31 cellular contexts compared by ENCODE assay signal in genomic region chr12:10102322-10102721, GRCh38. TPM values are rescaled to one million over a fixed set of nuclear protein-coding genes. Genes with fewer than 3 reads are reported as not detected.
DNase-seq lines count a peak whose midpoint lies in the region; ATAC-seq and TF ChIP-seq lines count a peak whose summit lies in the region.
"Had no signal": no experiment of that assay in that cellular context is flagged by ENCODE, and none has a peak within 500 bp of the region (broad histone marks: within the 10 kb centered on the region; RNA-seq: fewer than 3 reads in every experiment).

No MANE protein-coding gene starts in this region.

- H3K9me3 Mint-ChIP-seq in activated CD8-positive, alpha-beta T cell treated with anti-CD3 and anti-CD28 coated beads, Interleukin-2, amount 10 ng/mL, durations not matched to agents 7 days and 5 days (ENCODE audit: insufficient read depth): peaks cover 5% of the 10 kb centered on the region
- H3K9me3 Mint-ChIP-seq: activated T-helper 1 cell treated with anti-CD3 and anti-CD28 coated beads, Interleukin-12 subunit alpha, Interleukin-12 subunit beta, Interleukin-2, Interleukin-4 antibody, amounts not matched to agents 30 ng/mL and 10 ng/mL and 1 ng/mL, durations not matched to agents 14 hours and 24 hours and 36 hours; HFFc6 had no signal

- H3K4me1 Mint-ChIP-seq in activated CD8-positive, alpha-beta T cell treated with anti-CD3 and anti-CD28 coated beads, Interleukin-2, amount 10 ng/mL, durations not matched to agents 7 days and 5 days (ENCODE audit: low read depth): peaks cover 7% of the 10 kb centered on the region
- H3K4me1 Mint-ChIP-seq in T-helper 17 cell: no peaks in the 10 kb centered on the region
- H3K4me1 Mint-ChIP-seq: brain, memory B cell, naive B cell had no signal

- H3K4me3 Mint-ChIP-seq in activated CD8-positive, alpha-beta T cell treated with anti-CD3 and anti-CD28 coated beads, Interleukin-2, amount 10 ng/mL, durations not matched to agents 7 days and 5 days: no peak overlapping the region
- H3K4me3 Mint-ChIP-seq in T-helper 17 cell: no peak overlapping the region
- H3K4me3 Mint-ChIP-seq: activated naive CD4-positive, alpha-beta T cell treated with anti-CD3 and anti-CD28 coated beads for 36 hours; activated T-helper 1 cell treated with anti-CD3 and anti-CD28 coated beads, Interleukin-12 subunit alpha, Interleukin-12 subunit beta, Interleukin-2, Interleukin-4 antibody, amounts not matched to agents 30 ng/mL and 10 ng/mL and 1 ng/mL, durations not matched to agents 14 hours and 24 hours and 36 hours; brain; memory B cell; naive B cell; WTC11 had no signal

- H3K4me3 ChIP-seq in right atrium auricular region: no peak overlapping the region
- no peak overlapping the region for H3K4me3 ChIP-seq in lower lobe of right lung
- H3K4me3 ChIP-seq: adrenal gland, suprapubic skin had no signal

- H3K36me3 ChIP-seq in right atrium auricular region (no peaks in the 10 kb centered on the region), lower lobe of right lung (no peaks in the 10 kb centered on the region)
- H3K36me3 ChIP-seq: adrenal gland, suprapubic skin had no signal

- intact Hi-C loops in left cardiac atrium (cut with DNase I): no loop called here
- intact Hi-C loops in lower lobe of right lung (cut with DNase I): no loop called here

- DNase-seq in left cardiac atrium (no peak), right atrium auricular region (ENCODE audit: low spot score) (no peak), SIG-M5 treated with dmso at 0.1 percent for 504 hours (lab: John Stamatoyannopoulos, UW; ENCODE audit: unreplicated experiment) (peak; percentile 92), lower lobe of right lung (no peak), NCI-H146 (lab: John Stamatoyannopoulos, UW) (no peak), T-helper 17 cell (no peak)
- DNase-seq in activated CD8-positive, alpha-beta T cell treated with anti-CD3 and anti-CD28 coated beads, Interleukin-2, amount 10 ng/mL, durations not matched to agents 7 days and 5 days: no peak
- DNase-seq: activated CD4-positive, alpha-beta T cell treated with anti-CD3 and anti-CD28 coated beads, Interleukin-2, amount 50 U/mL, for 48 hours; activated CD8-positive, alpha-beta memory T cell treated with anti-CD3 and anti-CD28 coated beads, Interleukin-2, amount 50 U/mL, for 4 hours; activated naive CD4-positive, alpha-beta T cell treated with anti-CD3 and anti-CD28 coated beads for 36 hours; AML-193; GOT3; HFFc6; Kasumi-1; naive B cell; NCI-H1092; NCI-H1930; NCI-H524 treated with DMSO at 0.1 percent for 48 hours; occipital lobe; stimulated activated naive CD4-positive, alpha-beta T cell; SW 1271 had no signal

- CTCF ChIA-PET in activated CD8-positive, alpha-beta T cell treated with anti-CD3 and anti-CD28 coated beads, Interleukin-2, amount 10 ng/mL, durations not matched to agents 7 days and 5 days (lab: Charles Lee): interaction anchor here (2.0 kb wide), 1 partner anchor 11 kb away, joined by 6 read pairs; no protein-coding TSS in a partner anchor

- H3K27me3 ChIP-seq in right atrium auricular region: no peaks in the 10 kb centered on the region
- no peaks in the 10 kb centered on the region for H3K27me3 ChIP-seq in lower lobe of right lung (ENCODE audit: low read depth)
- H3K27me3 ChIP-seq: adrenal gland, suprapubic skin had no signal

- no peaks in the 10 kb centered on the region for H3K9me3 ChIP-seq in right atrium auricular region
- no peaks in the 10 kb centered on the region for H3K9me3 ChIP-seq in lower lobe of right lung
- no peaks in the 10 kb centered on the region for H3K9me3 ChIP-seq in T-helper 17 cell (ENCODE audit: control insufficient read depth, low read length, poor library complexity, severe bottlenecking)
- H3K9me3 ChIP-seq: suprapubic skin had no signal

- POLR2A ChIA-PET in activated CD8-positive, alpha-beta T cell treated with anti-CD3 and anti-CD28 coated beads, Interleukin-2, amount 10 ng/mL, durations not matched to agents 7 days and 5 days (lab: Charles Lee): no interaction called here

- peaks cover 0 to 14% of the 10 kb centered on the region in 2 donors for H3K4me1 ChIP-seq in right atrium auricular region
- H3K4me1 ChIP-seq in lower lobe of right lung: peaks cover 27% of the 10 kb centered on the region

- H3K27ac Mint-ChIP-seq in activated CD8-positive, alpha-beta T cell treated with anti-CD3 and anti-CD28 coated beads, Interleukin-2, amount 10 ng/mL, durations not matched to agents 7 days and 5 days: no peak overlapping the region
- no peak overlapping the region for H3K27ac Mint-ChIP-seq in T-helper 17 cell
- H3K27ac Mint-ChIP-seq: activated naive CD4-positive, alpha-beta T cell treated with anti-CD3 and anti-CD28 coated beads for 36 hours; activated T-helper 1 cell treated with anti-CD3 and anti-CD28 coated beads, Interleukin-12 subunit alpha, Interleukin-12 subunit beta, Interleukin-2, Interleukin-4 antibody, amounts not matched to agents 30 ng/mL and 10 ng/mL and 1 ng/mL, durations not matched to agents 14 hours and 24 hours and 36 hours; brain; memory B cell; naive B cell; WTC11 had no signal

- no peaks in the 10 kb centered on the region for H3K36me3 Mint-ChIP-seq in activated CD8-positive, alpha-beta T cell treated with anti-CD3 and anti-CD28 coated beads, Interleukin-2, amount 10 ng/mL, durations not matched to agents 7 days and 5 days (ENCODE audit: low read depth)
- peaks cover 3% of the 10 kb centered on the region for H3K36me3 Mint-ChIP-seq in T-helper 17 cell (ENCODE audit: low read depth)
- H3K36me3 Mint-ChIP-seq: brain, memory B cell had no signal

- no peak for TF ChIP-seq CTCF in right atrium auricular region (IDR thresholded peaks at IDR 0.05)
- TF ChIP-seq CTCF in lower lobe of right lung (IDR thresholded peaks at IDR 0.05): no peak

- H3K27me3 Mint-ChIP-seq in activated CD8-positive, alpha-beta T cell treated with anti-CD3 and anti-CD28 coated beads, Interleukin-2, amount 10 ng/mL, durations not matched to agents 7 days and 5 days (ENCODE audit: low read depth): peaks cover 30% of the 10 kb centered on the region
- peaks cover 13% of the 10 kb centered on the region for H3K27me3 Mint-ChIP-seq in T-helper 17 cell

- H3K27ac ChIP-seq in right atrium auricular region (no peak overlapping the region), lower lobe of right lung (no peak overlapping the region)
- H3K27ac ChIP-seq: RWPE1, suprapubic skin had no signal

- ATAC-seq in left cardiac atrium (peak; percentile 38 to 63), lower lobe of right lung (peak; percentile 79 to 81), HG02870 (IDR thresholded peaks at IDR 0.05; ENCODE audit: unreplicated experiment) (no peak), T-helper 17 cell (no peak)
- ATAC-seq in activated CD8-positive, alpha-beta T cell treated with anti-CD3 and anti-CD28 coated beads, Interleukin-2, amount 10 ng/mL, durations not matched to agents 7 days and 5 days: no peak
- ATAC-seq: WTC11 had no signal

RNA-seq across cellular contexts. Expression of gene CLEC1A, which starts 3.5 kb away (rescaled TPM):
- 1 to 10 TPM; 3.9 to 4.6 TPM for total RNA-seq in left cardiac atrium
- 1 to 10 TPM in 1 of 2 donors, under 1 TPM in 1; 0.93 to 2.8 TPM for total RNA-seq in right atrium auricular region
- 9.7 TPM for total RNA-seq in lower lobe of right lung
- not detected for total RNA-seq in activated CD8-positive, alpha-beta T cell treated with anti-CD3 and anti-CD28 coated beads, Interleukin-2, amount 10 ng/mL, durations not matched to agents 7 days and 5 days
- total RNA-seq in T-helper 17 cell: not detected
- total RNA-seq: activated naive CD4-positive, alpha-beta T cell treated with anti-CD3 and anti-CD28 coated beads for 36 hours; activated T-helper 1 cell treated with anti-CD3 and anti-CD28 coated beads, Interleukin-12 subunit alpha, Interleukin-12 subunit beta, Interleukin-2, Interleukin-4 antibody, amounts not matched to agents 30 ng/mL and 10 ng/mL and 1 ng/mL, durations not matched to agents 14 hours and 24 hours and 36 hours; chondrocyte; G401; WTC11 had no signal

RNA-seq across cellular contexts. Expression of gene CLEC7A, which starts 27.7 kb away (rescaled TPM):
- total RNA-seq in left cardiac atrium: 10 to 100 TPM in 1 of 2 donors, 1 to 10 TPM in 1; 7.4 to 10.4 TPM
- 1 to 10 TPM; 4.2 to 7.9 TPM for total RNA-seq in right atrium auricular region
- 79.5 TPM for total RNA-seq in lower lobe of right lung
- total RNA-seq in activated CD8-positive, alpha-beta T cell treated with anti-CD3 and anti-CD28 coated beads, Interleukin-2, amount 10 ng/mL, durations not matched to agents 7 days and 5 days: not detected
- 1 to 10 TPM; 3.2 to 8.2 TPM for total RNA-seq in T-helper 17 cell
- total RNA-seq: activated naive CD4-positive, alpha-beta T cell treated with anti-CD3 and anti-CD28 coated beads for 36 hours; activated T-helper 1 cell treated with anti-CD3 and anti-CD28 coated beads, Interleukin-12 subunit alpha, Interleukin-12 subunit beta, Interleukin-2, Interleukin-4 antibody, amounts not matched to agents 30 ng/mL and 10 ng/mL and 1 ng/mL, durations not matched to agents 14 hours and 24 hours and 36 hours; chondrocyte; G401; HFFc6 had no signal

Comparison
In these comparisons a context has a peak if more than half of its experiments do, and no peak if none do; other contexts are left out.
1. ATAC-seq: peak in left cardiac atrium (2 of 2) and lower lobe of right lung (2 of 2); none in activated CD8-positive, alpha-beta T cell treated with anti-CD3 and anti-CD28 coated beads, Interleukin-2, amount 10 ng/mL, durations not matched to agents 7 days and 5 days (single experiment), HG02870 (single experiment) and T-helper 17 cell (single experiment).
2. RNA of gene CLEC7A, which starts 27.7 kb away (total RNA-seq): 79.5 TPM in lower lobe of right lung (single experiment), 7.4 to 10.4 TPM in left cardiac atrium, 3.2 to 8.2 TPM in T-helper 17 cell and 4.2 to 7.9 TPM in right atrium auricular region; not detected in activated CD8-positive, alpha-beta T cell treated with anti-CD3 and anti-CD28 coated beads, Interleukin-2, amount 10 ng/mL, durations not matched to agents 7 days and 5 days; every median in the first group is over 4 times any median in the second.